In genomic region chr2:112794131-112794733, GRCh38 we compare ENCODE assay signal across 9 cellular contexts. TPM values are rescaled to one million over a fixed set of nuclear protein-coding genes. Genes with fewer than 3 reads are reported as not detected.
DNase-seq lines count a peak whose midpoint lies in the region; TF ChIP-seq lines count a peak whose summit lies in the region.
"Had no signal": no experiment of that assay in that cellular context is flagged by ENCODE, and none has a peak within 500 bp of the region (broad histone marks: within the 10 kb centered on the region; RNA-seq: fewer than 3 reads in every experiment).

No MANE protein-coding gene starts in this region.

- in situ Hi-C loops in GM23248 (cut with MboI), result no loop called here

- H3K27ac ChIP-seq in GM23248, result peak overlapping the region; percentile 88
- H3K27ac ChIP-seq in OCI-LY7 (ENCODE audit: low read depth, low read length, poor library complexity, severe bottlenecking), result peak overlapping the region; percentile 34
- H3K27ac ChIP-seq: tibial artery had no signal

- H3K9ac ChIP-seq in GM23248, result peak overlapping the region; percentile 61

- H3K27me3 ChIP-seq in GM23248 (replicated peaks; ENCODE audit: insufficient read depth), result no peaks in the 10 kb centered on the region
- H3K27me3 ChIP-seq: tibial artery had no signal

- peak; percentile 91 for DNase-seq in EH (ENCODE audit: low read depth)
- peak; percentile 89 for DNase-seq in GM23248
- DNase-seq in OCI-LY7 (ENCODE audit: low spot score), result peak; percentile 80
- peak; percentile 30 for DNase-seq in epithelial cell of proximal tubule (ENCODE audit: low read depth)
- peak; percentile 85 for DNase-seq in posterior vena cava (ENCODE audit: low spot score)
- DNase-seq in COLO668 (lab: John Stamatoyannopoulos, UW; ENCODE audit: unreplicated experiment), result no peak
- DNase-seq in effector CD8-positive, alpha-beta T cell (lab: John Stamatoyannopoulos, UW), result no peak
- DNase-seq in NCI-H146 (lab: John Stamatoyannopoulos, UW), result no peak

- H2AFZ ChIP-seq in GM23248 (peak overlapping the region; percentile 49), OCI-LY7 (ENCODE audit: low read length) (peak overlapping the region; percentile 88)

- peaks cover 21% of the 10 kb centered on the region for H3F3A ChIP-seq in GM23248 (ENCODE audit: insufficient read depth)

- 19 to 20% methylated on average over 5 of the region's 5 CpGs for WGBS in GM23248 (ENCODE audit: low coverage in 1 of 2, low lambda C conversion rate in 2 of 2, missing lambda C conversion rate in 2 of 2), 2 experiments

- H3K9me3 ChIP-seq in GM23248 (ENCODE audit: low read depth) (no peaks in the 10 kb centered on the region), OCI-LY7 (ENCODE audit: low read length) (no peaks in the 10 kb centered on the region)
- H3K9me3 ChIP-seq: tibial artery had no signal

- no peaks in the 10 kb centered on the region for H3K36me3 ChIP-seq in GM23248 (ENCODE audit: low read depth)
- H3K36me3 ChIP-seq in OCI-LY7 (ENCODE audit: insufficient read depth, low read length), result no peaks in the 10 kb centered on the region
- H3K36me3 ChIP-seq: tibial artery had no signal

- intact Hi-C loops in OCI-LY7 (cut with micrococcal nuclease; ENCODE audit: unreplicated experiment), result no loop called here
- intact Hi-C loops in posterior vena cava (cut with DNase I), result no loop called here

- H3K4me2 ChIP-seq in GM23248 (ENCODE audit: unreplicated experiment), result peak overlapping the region; percentile 41
- peak overlapping the region; percentile 20; the same call in 1 of the 2 replicates for H3K4me2 ChIP-seq in OCI-LY7 (ENCODE audit: low read length)

- BruUV-seq in OCI-LY7 (replicated peaks; lab: Mats Ljungman, UMichigan), result no TSS peak

- H4K20me1 ChIP-seq in GM23248 (ENCODE audit: insufficient read depth), result no peaks in the 10 kb centered on the region
- no peaks in the 10 kb centered on the region for H4K20me1 ChIP-seq in OCI-LY7 (ENCODE audit: insufficient read depth, low read length)

- POLR2A ChIA-PET in OCI-LY7 (lab: Charles Lee), result interaction anchor here (0.6 to 1.7 kb wide), 5 partner anchors 9 to 405 kb away, joined by 3 to 4 read pairs (median 3); partner anchors contain the start of gene IL1A

- H3K4me1 ChIP-seq in GM23248 (ENCODE audit: insufficient read depth), result peaks cover 17% of the 10 kb centered on the region
- H3K4me1 ChIP-seq in OCI-LY7 (ENCODE audit: insufficient read depth, low read length, poor library complexity, severe bottlenecking), result peaks cover 14% of the 10 kb centered on the region
- H3K4me1 ChIP-seq: tibial artery had no signal

- H3K4me3 ChIP-seq in GM23248 (no peak overlapping the region), OCI-LY7 (ENCODE audit: low read depth, low read length, poor library complexity, severe bottlenecking) (no peak overlapping the region), epithelial cell of proximal tubule (ENCODE audit: low read depth, low read length) (no peak overlapping the region)
- H3K4me3 ChIP-seq: tibial artery had no signal

- TF ChIP-seq CTCF in OCI-LY7 (conservative IDR thresholded peaks at IDR 0.05; ENCODE audit: low read length), result no peak
- TF ChIP-seq CTCF in epithelial cell of proximal tubule (conservative IDR thresholded peaks at IDR 0.05; ENCODE audit: low read depth, low read length), result no peak

- CTCF ChIA-PET in OCI-LY7 (lab: Charles Lee; ENCODE audit: unreplicated experiment), result no interaction called here

- no peaks in the 10 kb centered on the region; the same call in 1 of the 2 replicates for H3K9me2 ChIP-seq in GM23248 (ENCODE audit: insufficient read depth)
- no peaks in the 10 kb centered on the region for H3K9me2 ChIP-seq in OCI-LY7 (ENCODE audit: insufficient read depth, low read length)

- no peaks in the 10 kb centered on the region for H3K79me2 ChIP-seq in GM23248 (ENCODE audit: insufficient read depth)
- no peaks in the 10 kb centered on the region for H3K79me2 ChIP-seq in OCI-LY7 (ENCODE audit: insufficient read depth, low read depth, low read length)

RNA-seq across cellular contexts. Expression of gene IL1A, which starts 9.9 kb away (rescaled TPM):
- total RNA-seq in GM23248 (2014; rRNA removed; shearing (Covaris generic)), result 0.54 TPM in 1 of 2 replicates, not detected in the other
- polyA plus RNA-seq in GM23248 (2016; fragmentation: Nextera tagmentation; extraction: Ambion mirVana), result 0.14 TPM in 1 of 2 replicates, not detected in the other
- not detected in 2 replicates for total RNA-seq in OCI-LY7 (2014; rRNA removed; shearing (Covaris generic))
- total RNA-seq in OCI-LY7 (2022) (not detected in 2 replicates), epithelial cell of proximal tubule (1.4 TPM in 2 replicates), posterior vena cava (not detected)

RNA-seq across cellular contexts. Expression of gene CKAP2L, which starts 29.8 kb away (rescaled TPM):
- total RNA-seq in GM23248 (2014; rRNA removed; shearing (Covaris generic)), result 5.2 and 6.6 TPM in 2 replicates
- polyA plus RNA-seq in GM23248 (2016; fragmentation: Nextera tagmentation; extraction: Ambion mirVana), result 9.0 and 10.9 TPM in 2 replicates
- 28.8 and 31.8 TPM in 2 replicates for total RNA-seq in OCI-LY7 (2014; rRNA removed; shearing (Covaris generic))
- total RNA-seq in OCI-LY7 (2022) (61.8 and 77.3 TPM in 2 replicates), epithelial cell of proximal tubule (18.8 and 23.4 TPM in 2 replicates), posterior vena cava (under 1 TPM; 0.24 to 0.65 TPM)

RNA-seq across cellular contexts. Expression of gene IL1B, which starts 42.3 kb away (rescaled TPM):
- 0.86 and 3.8 TPM in 2 replicates for total RNA-seq in GM23248 (2014; rRNA removed; shearing (Covaris generic))
- 1.1 and 2.2 TPM in 2 replicates for polyA plus RNA-seq in GM23248 (2016; fragmentation: Nextera tagmentation; extraction: Ambion mirVana)
- total RNA-seq in OCI-LY7 (2014; rRNA removed; shearing (Covaris generic)), result not detected in 2 replicates
- not detected in 2 replicates for total RNA-seq in OCI-LY7 (2022)
- 0.65 TPM in 1 of 2 replicates, not detected in the other for total RNA-seq in epithelial cell of proximal tubule
- 1 to 10 TPM; 1.0 to 1.1 TPM for total RNA-seq in posterior vena cava

Comparison
In these comparisons a context has a peak if more than half of its experiments do, and no peak if none do; other contexts are left out.
1. DNase-seq: peak in EH (single experiment), GM23248 (single experiment), OCI-LY7 (single experiment), epithelial cell of proximal tubule (single experiment) and posterior vena cava (single experiment); none in COLO668 (single experiment), effector CD8-positive, alpha-beta T cell (single experiment) and NCI-H146 (single experiment).